Comparison of ENCODE assay signal across 8 cellular contexts in the genomic region with DNA sequence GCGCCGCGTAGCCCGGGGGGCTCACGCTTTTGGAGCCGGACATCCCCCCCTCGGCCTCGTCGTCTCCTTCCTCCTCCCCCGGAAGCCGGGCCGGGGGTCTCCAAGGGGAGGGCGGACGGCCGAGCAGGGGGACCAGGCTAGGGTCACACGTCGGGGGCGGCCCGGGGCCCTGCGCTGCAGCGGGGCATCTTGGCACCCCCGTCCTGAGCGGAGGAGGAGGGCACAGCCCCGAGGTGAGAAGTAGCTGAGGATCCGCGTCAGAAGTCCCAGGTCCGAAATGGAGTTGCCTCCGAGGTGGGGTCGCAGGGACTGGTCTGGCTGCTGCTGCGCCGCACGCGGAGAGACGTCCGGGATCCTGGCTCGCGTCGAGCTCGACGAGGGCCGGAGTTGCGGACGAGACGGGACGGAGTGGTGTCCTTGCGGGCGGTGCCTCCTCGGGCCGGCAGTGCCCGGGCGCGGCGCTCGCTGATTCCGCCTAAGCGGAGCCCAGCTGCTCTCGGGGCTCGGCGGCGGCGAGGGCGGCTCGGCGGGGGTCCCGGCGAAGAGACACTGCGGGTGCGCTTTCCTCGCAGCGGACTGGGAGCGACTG. TPM values are rescaled to one million over a fixed set of nuclear protein-coding genes. Genes with fewer than 3 reads are reported as not detected.
DNase-seq lines count a peak whose midpoint lies in the region; ATAC-seq and FAIRE-seq lines count a peak whose summit lies in the region.

TSS of gene ADCY5 (minus strand) at position 588 of the 589 bp plus-strand sequence. CDS start at position 43, 545 bp downstream.

- intact Hi-C loops in CD4-positive, alpha-beta memory T cell (cut with micrococcal nuclease): loop anchor here (2.0 kb wide), 1 partner anchor 110 kb away; no protein-coding TSS in a partner anchor

- H3K36me3 Mint-ChIP-seq in CD4-positive, alpha-beta memory T cell: no peaks in the 10 kb centered on the region

- H3K27me3 ChIP-seq in small intestine (ENCODE audit: control insufficient read depth in 2 of 2, insufficient read depth in 2 of 2, low read length in 2 of 2): peaks cover 16 to 26% of the 10 kb centered on the region in 2 donors
- peaks cover 10% of the 10 kb centered on the region for H3K27me3 ChIP-seq in CD4-positive, alpha-beta memory T cell (ENCODE audit: insufficient read depth, low read length)

- POLR2A ChIA-PET in CD4-positive, alpha-beta memory T cell (lab: Charles Lee; ENCODE audit: partially characterized antibody): no interaction called here

- no peak for FAIRE-seq in small intestine (lab: Jason Lieb, UNC)

- no peaks in the 10 kb centered on the region for H3K9me3 ChIP-seq in small intestine (ENCODE audit: control insufficient read depth, low read depth)
- no peaks in the 10 kb centered on the region for H3K9me3 ChIP-seq in CD4-positive, alpha-beta memory T cell (ENCODE audit: control insufficient read depth in 1 of 2, low read length in 2 of 2)

- H3K4me3 ChIP-seq in small intestine (ENCODE audit: low read depth in 1 of 2, low read length in 2 of 2): peak within 1 kb of the TSS; percentile 38 to 57
- peak within 1 kb of the TSS in 1 of 2 donors; percentile 32 for H3K4me3 ChIP-seq in CD4-positive, alpha-beta memory T cell (ENCODE audit: low read length in 2 of 2)

- no peak within 1 kb of the TSS for H3K27ac Mint-ChIP-seq in CD4-positive, alpha-beta memory T cell

- H3K27ac ChIP-seq in small intestine (ENCODE audit: low read depth in 1 of 2, low read length in 1 of 2): peak within 1 kb of the TSS in 1 of 2 donors; percentile 66
- H3K27ac ChIP-seq in CD4-positive, alpha-beta memory T cell (ENCODE audit: low read depth, low read length): no peak within 1 kb of the TSS

- peaks cover 2 to 18% (median 6%) of the 10 kb centered on the region in 4 donors for H3K4me1 Mint-ChIP-seq in CD4-positive, alpha-beta memory T cell

- peak; percentile 22 for DNase-seq in activated T-cell treated with anti-CD3 and anti-CD28 coated beads, Interleukin-2, amount 50 U/mL, for 1 hour
- DNase-seq in activated T-cell treated with anti-CD3 and anti-CD28 coated beads for 4 hours (no peak), astrocyte of the hippocampus (ENCODE audit: low read depth, low spot score) (peak; percentile 29), iPS-NIHi7 (ENCODE audit: extremely low spot score) (peak; percentile 47), small intestine (peak; percentile 20), EL (no peak)
- DNase-seq in CD4-positive, alpha-beta memory T cell: no peak

- ATAC-seq in GM18858 (IDR thresholded peaks at IDR 0.05; ENCODE audit: unreplicated experiment): no peak

- no peaks in the 10 kb centered on the region for H3K36me3 ChIP-seq in small intestine (ENCODE audit: control insufficient read depth in 2 of 2, insufficient read depth in 2 of 2, low read length in 2 of 2)
- H3K36me3 ChIP-seq in CD4-positive, alpha-beta memory T cell (ENCODE audit: insufficient read depth, low read length): no peaks in the 10 kb centered on the region

- CTCF ChIA-PET in CD4-positive, alpha-beta memory T cell (lab: Charles Lee; ENCODE audit: partially characterized antibody): interaction anchor here (1.0 to 1.8 kb wide), 8 partner anchors 41 to 115 kb away, joined by 3 to 5 read pairs (median 3); no protein-coding TSS in a partner anchor

- 2 to 4% (median 3%) methylated on average over 43 to 71 of the region's 71 CpGs for WGBS in small intestine, 3 donors

- no peaks in the 10 kb centered on the region for H3K4me1 ChIP-seq in small intestine (ENCODE audit: control insufficient read depth in 2 of 2, insufficient read depth in 1 of 2, low read depth in 1 of 2, low read length in 1 of 2)
- no peaks in the 10 kb centered on the region for H3K4me1 ChIP-seq in CD4-positive, alpha-beta memory T cell (ENCODE audit: insufficient read depth, low read length)

- peaks cover 34 to 45% of the 10 kb centered on the region in 2 donors for H3K27me3 Mint-ChIP-seq in CD4-positive, alpha-beta memory T cell

- H3K9me3 Mint-ChIP-seq in CD4-positive, alpha-beta memory T cell: peaks cover 0 to 2% (median 0%) of the 10 kb centered on the region in 8 donors

- H3K4me3 Mint-ChIP-seq in CD4-positive, alpha-beta memory T cell: peak within 1 kb of the TSS in 4 of 8 donors; percentile 32 to 70 (median 58)

RNA-seq across cellular contexts. Expression of gene ADCY5, which starts in this region (rescaled TPM):
- polyA plus RNA-seq in small intestine: 1 to 10 TPM in 2 of 3 donors, under 1 TPM in 1; 0.67 to 6.9 (median 3.2) TPM
- not detected for total RNA-seq in CD4-positive, alpha-beta memory T cell
- under 1 TPM in 1 of 2 donors, not detected in 1; 0.11 TPM for polyA plus RNA-seq in CD4-positive, alpha-beta memory T cell

Comparison
In these comparisons a context has a peak if more than half of its experiments do, and no peak if none do; other contexts are left out.
1. DNase-seq: peak in activated T-cell treated with anti-CD3 and anti-CD28 coated beads, Interleukin-2, amount 50 U/mL, for 1 hour (single experiment), astrocyte of the hippocampus (single experiment), iPS-NIHi7 (single experiment) and small intestine (single experiment); none in activated T-cell treated with anti-CD3 and anti-CD28 coated beads for 4 hours (single experiment), CD4-positive, alpha-beta memory T cell (0 of 5) and EL (single experiment).